8 cellular contexts compared by ENCODE assay signal in the genomic region with DNA sequence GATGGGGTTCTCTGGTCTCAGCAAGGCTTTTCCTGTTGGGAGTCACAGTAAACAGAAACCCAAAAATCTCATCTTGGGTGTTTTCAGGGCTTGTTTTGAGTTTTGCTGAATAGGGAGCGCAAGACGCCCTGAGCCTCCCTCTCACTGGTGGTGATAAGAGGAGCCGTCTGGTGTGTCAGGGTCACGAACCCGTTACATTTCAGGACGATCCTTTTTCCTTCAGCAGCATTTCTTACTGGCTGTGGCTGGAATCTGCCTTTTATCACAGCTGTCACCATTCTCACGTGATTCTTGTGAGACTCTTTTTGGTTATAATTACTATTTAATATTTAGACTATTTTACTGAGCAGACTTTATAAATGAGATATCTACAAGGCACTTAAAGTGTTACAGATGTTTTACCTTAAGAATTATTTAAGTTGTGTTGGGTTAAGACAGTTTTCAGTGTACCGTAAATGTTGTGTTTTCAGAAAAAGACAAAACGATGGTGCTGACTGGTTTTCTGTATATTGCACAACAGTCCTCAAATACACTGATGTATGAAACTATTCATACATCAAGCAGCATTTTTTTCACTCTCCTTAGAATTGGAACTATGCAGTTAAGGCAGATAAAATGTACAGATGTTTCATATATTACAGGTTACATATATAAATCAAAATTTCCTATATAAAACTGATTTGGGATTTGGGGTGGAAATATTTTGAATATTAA. TPM values are rescaled to one million over a fixed set of nuclear protein-coding genes. Genes with fewer than 3 reads are reported as not detected.
DNase-seq lines count a peak whose midpoint lies in the region; ATAC-seq, FAIRE-seq and TF ChIP-seq lines count a peak whose summit lies in the region.
"Had no signal": no experiment of that assay in that cellular context is flagged by ENCODE, and none has a peak within 500 bp of the region (broad histone marks: within the 10 kb centered on the region; RNA-seq: fewer than 3 reads in every experiment).

No MANE protein-coding gene starts in this region.

- no peak for TF ChIP-seq EP300 in gastroesophageal sphincter (IDR thresholded peaks at IDR 0.05)

- H3K4me1 ChIP-seq in HUES6 (ENCODE audit: control insufficient read depth, insufficient read depth, low read length) (peaks cover 16% of the 10 kb centered on the region), gastroesophageal sphincter (peaks cover 2 to 74% (median 30%) of the 10 kb centered on the region in 3 donors), smooth muscle cell (ENCODE audit: low read depth) (peaks cover 7% of the 10 kb centered on the region), BE2C (peaks cover 5% of the 10 kb centered on the region)

- H3K79me2 ChIP-seq in smooth muscle cell (ENCODE audit: low read depth), result peaks cover 19% of the 10 kb centered on the region

- H3K27ac ChIP-seq in HUES6 (ENCODE audit: low read depth, low read length) (peak overlapping the region; percentile 16; the same call in 1 of the 2 replicates), gastroesophageal sphincter (peak overlapping the region; percentile 69 to 97 (median 81)), smooth muscle cell (ENCODE audit: low read depth) (peak overlapping the region; percentile 76)

- WGBS in gastroesophageal sphincter (ENCODE audit: low coverage in 1 of 2), 2 donors, result 51 to 56% methylated on average over 7 to 9 of the region's 9 CpGs
- WGBS in smooth muscle cell (ENCODE audit: low lambda C conversion rate), result 31% methylated on average over 9 of the region's 9 CpGs

- H3K36me3 ChIP-seq in HUES6 (ENCODE audit: control insufficient read depth, insufficient read depth, low read length), result peaks cover 59% of the 10 kb centered on the region
- peaks cover 0 to 38% of the 10 kb centered on the region in 2 donors for H3K36me3 ChIP-seq in gastroesophageal sphincter
- H3K36me3 ChIP-seq in smooth muscle cell (ENCODE audit: low read depth), result no peaks in the 10 kb centered on the region
- H3K36me3 ChIP-seq in BE2C, result peaks cover 41% of the 10 kb centered on the region

- H3K27me3 Mint-ChIP-seq in WTC11 (ENCODE audit: low read depth), result no peaks in the 10 kb centered on the region
- H3K27me3 Mint-ChIP-seq: activated B cell treated with CpG ODN at 0.5 μM for 24 hours had no signal

- ATAC-seq in WTC11 (no peak), gastroesophageal sphincter (no peak)

- TF ChIP-seq CTCF in WTC11 (IDR thresholded peaks at IDR 0.05) (no peak), gastroesophageal sphincter (IDR thresholded peaks at IDR 0.05) (no peak), smooth muscle cell (IDR thresholded peaks at IDR 0.05; ENCODE audit: borderline replicate concordance, insufficient read depth, poor library complexity, severe bottlenecking) (no peak), BE2C (IDR thresholded peaks at IDR 0.05; ENCODE audit: low read depth, low read length) (no peak)

- peak overlapping the region; percentile 51 for H3K9ac ChIP-seq in HUES6 (ENCODE audit: low read length)
- no peak overlapping the region for H3K9ac ChIP-seq in smooth muscle cell (ENCODE audit: low read depth)

- CTCF ChIA-PET in WTC11 (lab: Charles Lee), result interaction anchor here (0.5 to 1.5 kb wide), 28 partner anchors 9 to 685 kb away, joined by 3 to 8 read pairs (median 4); a partner anchor contains a TSS

- peaks cover 33% of the 10 kb centered on the region for H3F3A ChIP-seq in smooth muscle cell (ENCODE audit: low read depth)

- H3K27me3 ChIP-seq in HUES6 (ENCODE audit: control insufficient read depth, insufficient read depth, low read length), result no peaks in the 10 kb centered on the region
- no peaks in the 10 kb centered on the region for H3K27me3 ChIP-seq in gastroesophageal sphincter
- H3K27me3 ChIP-seq in smooth muscle cell (ENCODE audit: low read depth), result no peaks in the 10 kb centered on the region
- no peaks in the 10 kb centered on the region for H3K27me3 ChIP-seq in BE2C

- peaks cover 51% of the 10 kb centered on the region for H3K36me3 Mint-ChIP-seq in WTC11

- POLR2A ChIA-PET in WTC11 (lab: Charles Lee), result interaction anchor here (0.6 to 1.0 kb wide), 2 partner anchors 57 to 68 kb away, joined by 4 to 5 read pairs; no protein-coding TSS in a partner anchor

- H3K4me2 ChIP-seq in smooth muscle cell, result peak overlapping the region; percentile 60

- TF ChIP-seq POLR2A in gastroesophageal sphincter (IDR thresholded peaks at IDR 0.05) (no peak), H54 (IDR thresholded peaks at IDR 0.05; ENCODE audit: low read depth, low read length) (no peak)

- H3K4me3 ChIP-seq in HUES6 (ENCODE audit: low read depth, low read length) (no peak overlapping the region), gastroesophageal sphincter (no peak overlapping the region), smooth muscle cell (peak overlapping the region; percentile 8), BE2C (ENCODE audit: low read depth, low read length) (no peak overlapping the region)

- DNase-seq in WTC11 (ENCODE audit: low spot score) (no peak), smooth muscle cell (lab: John Stamatoyannopoulos, UW; ENCODE audit: unreplicated experiment) (peak; percentile 13), SIG-M5 treated with dmso at 0.1 percent for 504 hours (lab: John Stamatoyannopoulos, UW; ENCODE audit: unreplicated experiment) (no peak), H54 (ENCODE audit: insufficient read length, low spot score) (no peak), BE2C (no peak)

- H2AFZ ChIP-seq in smooth muscle cell (ENCODE audit: low read depth), result no peak overlapping the region

- peaks cover 13% of the 10 kb centered on the region for H3K4me1 Mint-ChIP-seq in WTC11

- H3K4me3 Mint-ChIP-seq in WTC11, result no peak overlapping the region
- H3K4me3 Mint-ChIP-seq: activated B cell treated with CpG ODN at 0.5 μM for 24 hours had no signal

- H3K9me3 ChIP-seq in HUES6 (ENCODE audit: control insufficient read depth, insufficient read depth, low read depth, low read length) (no peaks in the 10 kb centered on the region), gastroesophageal sphincter (no peaks in the 10 kb centered on the region), smooth muscle cell (replicated peaks; ENCODE audit: low read depth) (no peaks in the 10 kb centered on the region), BE2C (no peaks in the 10 kb centered on the region)

- peaks cover 6% of the 10 kb centered on the region for H3K9me3 Mint-ChIP-seq in WTC11
- H3K9me3 Mint-ChIP-seq: activated B cell treated with CpG ODN at 0.5 μM for 24 hours had no signal

- peaks cover 15% of the 10 kb centered on the region for H4K20me1 ChIP-seq in smooth muscle cell (ENCODE audit: low read depth)

- no peak for FAIRE-seq in H54 (lab: Jason Lieb, UNC)

- H3K27ac Mint-ChIP-seq in WTC11, result peak overlapping the region; percentile 94

TF ChIP-seq in WTC11, 78 proteins besides CTCF, POLR2A, EP300 and RAD21:
- TF ChIP-seq CBFB (CRISPR knock-in tag; IDR thresholded peaks at IDR 0.05; ENCODE audit: low read depth), result no peak
- no peak for TF ChIP-seq FOXP1 (CRISPR knock-in tag; IDR thresholded peaks at IDR 0.05; ENCODE audit: borderline replicate concordance)
- TF ChIP-seq, protein P1, sequence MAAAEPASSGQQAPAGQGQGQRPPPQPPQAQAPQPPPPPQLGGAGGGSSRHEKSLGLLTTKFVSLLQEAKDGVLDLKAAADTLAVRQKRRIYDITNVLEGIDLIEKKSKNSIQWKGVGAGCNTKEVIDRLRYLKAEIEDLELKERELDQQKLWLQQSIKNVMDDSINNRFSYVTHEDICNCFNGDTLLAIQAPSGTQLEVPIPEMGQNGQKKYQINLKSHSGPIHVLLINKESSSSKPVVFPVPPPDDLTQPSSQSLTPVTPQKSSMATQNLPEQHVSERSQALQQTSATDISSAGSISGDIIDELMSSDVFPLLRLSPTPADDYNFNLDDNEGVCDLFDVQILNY (CRISPR knock-in tag; IDR thresholded peaks at IDR 0.05), result no peak
- TF ChIP-seq, protein P2, sequence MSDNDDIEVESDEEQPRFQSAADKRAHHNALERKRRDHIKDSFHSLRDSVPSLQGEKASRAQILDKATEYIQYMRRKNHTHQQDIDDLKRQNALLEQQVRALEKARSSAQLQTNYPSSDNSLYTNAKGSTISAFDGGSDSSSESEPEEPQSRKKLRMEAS (CRISPR knock-in tag; IDR thresholded peaks at IDR 0.05), result no peak
- TF ChIP-seq ZNF232 (CRISPR knock-in tag; IDR thresholded peaks at IDR 0.05), result no peak
- TF ChIP-seq, protein P3, sequence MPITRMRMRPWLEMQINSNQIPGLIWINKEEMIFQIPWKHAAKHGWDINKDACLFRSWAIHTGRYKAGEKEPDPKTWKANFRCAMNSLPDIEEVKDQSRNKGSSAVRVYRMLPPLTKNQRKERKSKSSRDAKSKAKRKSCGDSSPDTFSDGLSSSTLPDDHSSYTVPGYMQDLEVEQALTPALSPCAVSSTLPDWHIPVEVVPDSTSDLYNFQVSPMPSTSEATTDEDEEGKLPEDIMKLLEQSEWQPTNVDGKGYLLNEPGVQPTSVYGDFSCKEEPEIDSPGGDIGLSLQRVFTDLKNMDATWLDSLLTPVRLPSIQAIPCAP (CRISPR knock-in tag; IDR thresholded peaks at IDR 0.05), result no peak
- TF ChIP-seq ZNF121 (CRISPR knock-in tag; IDR thresholded peaks at IDR 0.05), result no peak
- no peak for TF ChIP-seq ZNF671 (CRISPR knock-in tag; IDR thresholded peaks at IDR 0.05)
- no peak for TF ChIP-seq ZNF423 (CRISPR knock-in tag; IDR thresholded peaks at IDR 0.05)

RNA-seq across cellular contexts. Expression of a gene that starts 2.2 kb away (rescaled TPM):
- total RNA-seq in WTC11 (2021) (73.0 to 82.0 TPM (median 73.4 TPM) in 3 replicates), gastroesophageal sphincter (10 to 100 TPM; 18.4 to 34.8 (median 28.7) TPM), smooth muscle cell (17.0 and 26.3 TPM in 2 replicates)
- 39.9 and 52.3 TPM in 2 replicates for polyA plus RNA-seq in smooth muscle cell
- 190 TPM for polyA plus RNA-seq in BE2C (2012; ENCODE audit: insufficient read depth, insufficient read length, low read depth)

RNA-seq across cellular contexts. Expression of a gene that starts 41.9 kb away (rescaled TPM):
- total RNA-seq in WTC11 (2021) (149 to 158 TPM (median 156 TPM) in 3 replicates), gastroesophageal sphincter (100 to 1,000 TPM; 151 to 261 (median 231) TPM), smooth muscle cell (55.4 and 90.3 TPM in 2 replicates)
- polyA plus RNA-seq in smooth muscle cell, result 50.7 and 70.6 TPM in 2 replicates
- polyA plus RNA-seq in BE2C (2012; ENCODE audit: insufficient read depth, insufficient read length, low read depth), result 196 TPM

Comparison
In these comparisons a context has a peak if more than half of its experiments do, and no peak if none do; other contexts are left out.
1. H3K27ac ChIP-seq: peak in every context shown above with its lines; median percentile 81 in gastroesophageal sphincter; 76 in smooth muscle cell; 16 in HUES6.